ENCODE assay signal across 1 cellular context in the genomic region with DNA sequence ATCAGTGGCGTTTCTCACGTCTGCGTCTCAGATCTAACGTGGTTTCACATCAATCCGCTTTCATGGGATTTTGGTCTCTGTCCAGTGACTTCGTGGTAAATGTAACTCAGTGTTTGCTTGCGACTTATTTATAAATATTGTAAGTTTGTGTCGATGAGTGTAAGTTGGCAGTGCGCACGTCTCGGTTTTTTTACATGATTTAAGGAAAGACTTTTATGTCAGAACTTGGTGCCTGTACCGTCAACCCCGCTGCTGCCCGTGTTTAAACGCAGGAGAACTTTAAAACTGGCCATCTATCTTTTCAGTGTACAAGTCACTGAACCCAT.
TF ChIP-seq lines count a peak whose summit lies in the region.

No MANE protein-coding gene starts in this region.

TF ChIP-seq in GM12878, 131 proteins besides CTCF, POLR2A, EP300 and RAD21:
- no peak for TF ChIP-seq HDGF (IDR thresholded peaks at IDR 0.05)
- TF ChIP-seq, protein P1, sequence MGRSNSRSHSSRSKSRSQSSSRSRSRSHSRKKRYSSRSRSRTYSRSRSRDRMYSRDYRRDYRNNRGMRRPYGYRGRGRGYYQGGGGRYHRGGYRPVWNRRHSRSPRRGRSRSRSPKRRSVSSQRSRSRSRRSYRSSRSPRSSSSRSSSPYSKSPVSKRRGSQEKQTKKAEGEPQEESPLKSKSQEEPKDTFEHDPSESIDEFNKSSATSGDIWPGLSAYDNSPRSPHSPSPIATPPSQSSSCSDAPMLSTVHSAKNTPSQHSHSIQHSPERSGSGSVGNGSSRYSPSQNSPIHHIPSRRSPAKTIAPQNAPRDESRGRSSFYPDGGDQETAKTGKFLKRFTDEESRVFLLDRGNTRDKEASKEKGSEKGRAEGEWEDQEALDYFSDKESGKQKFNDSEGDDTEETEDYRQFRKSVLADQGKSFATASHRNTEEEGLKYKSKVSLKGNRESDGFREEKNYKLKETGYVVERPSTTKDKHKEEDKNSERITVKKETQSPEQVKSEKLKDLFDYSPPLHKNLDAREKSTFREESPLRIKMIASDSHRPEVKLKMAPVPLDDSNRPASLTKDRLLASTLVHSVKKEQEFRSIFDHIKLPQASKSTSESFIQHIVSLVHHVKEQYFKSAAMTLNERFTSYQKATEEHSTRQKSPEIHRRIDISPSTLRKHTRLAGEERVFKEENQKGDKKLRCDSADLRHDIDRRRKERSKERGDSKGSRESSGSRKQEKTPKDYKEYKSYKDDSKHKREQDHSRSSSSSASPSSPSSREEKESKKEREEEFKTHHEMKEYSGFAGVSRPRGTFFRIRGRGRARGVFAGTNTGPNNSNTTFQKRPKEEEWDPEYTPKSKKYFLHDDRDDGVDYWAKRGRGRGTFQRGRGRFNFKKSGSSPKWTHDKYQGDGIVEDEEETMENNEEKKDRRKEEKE (IDR thresholded peaks at IDR 0.05) = no peak
- no peak for TF ChIP-seq NFXL1 (IDR thresholded peaks at IDR 0.05; ENCODE audit: borderline replicate concordance)
- TF ChIP-seq RUNX3 (IDR thresholded peaks at IDR 0.05; ENCODE audit: low read length) = no peak
- TF ChIP-seq MTA3 (IDR thresholded peaks at IDR 0.05; ENCODE audit: borderline replicate concordance, low read length) = no peak
- TF ChIP-seq TCF12 (IDR thresholded peaks at IDR 0.05; ENCODE audit: low read depth, low read length) = no peak
- TF ChIP-seq, protein P2, sequence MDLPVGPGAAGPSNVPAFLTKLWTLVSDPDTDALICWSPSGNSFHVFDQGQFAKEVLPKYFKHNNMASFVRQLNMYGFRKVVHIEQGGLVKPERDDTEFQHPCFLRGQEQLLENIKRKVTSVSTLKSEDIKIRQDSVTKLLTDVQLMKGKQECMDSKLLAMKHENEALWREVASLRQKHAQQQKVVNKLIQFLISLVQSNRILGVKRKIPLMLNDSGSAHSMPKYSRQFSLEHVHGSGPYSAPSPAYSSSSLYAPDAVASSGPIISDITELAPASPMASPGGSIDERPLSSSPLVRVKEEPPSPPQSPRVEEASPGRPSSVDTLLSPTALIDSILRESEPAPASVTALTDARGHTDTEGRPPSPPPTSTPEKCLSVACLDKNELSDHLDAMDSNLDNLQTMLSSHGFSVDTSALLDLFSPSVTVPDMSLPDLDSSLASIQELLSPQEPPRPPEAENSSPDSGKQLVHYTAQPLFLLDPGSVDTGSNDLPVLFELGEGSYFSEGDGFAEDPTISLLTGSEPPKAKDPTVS (IDR thresholded peaks at IDR 0.05; ENCODE audit: low read depth, low read length) = no peak
- no peak for TF ChIP-seq YBX1 (IDR thresholded peaks at IDR 0.05)
- TF ChIP-seq TCF3 (IDR thresholded peaks at IDR 0.05; ENCODE audit: borderline replicate concordance, insufficient read depth, low read depth, low read length) = no peak
- no peak for TF ChIP-seq POU2F2 (IDR thresholded peaks at IDR 0.05; ENCODE audit: borderline replicate concordance, low read depth, low read length)
- TF ChIP-seq, protein P3, sequence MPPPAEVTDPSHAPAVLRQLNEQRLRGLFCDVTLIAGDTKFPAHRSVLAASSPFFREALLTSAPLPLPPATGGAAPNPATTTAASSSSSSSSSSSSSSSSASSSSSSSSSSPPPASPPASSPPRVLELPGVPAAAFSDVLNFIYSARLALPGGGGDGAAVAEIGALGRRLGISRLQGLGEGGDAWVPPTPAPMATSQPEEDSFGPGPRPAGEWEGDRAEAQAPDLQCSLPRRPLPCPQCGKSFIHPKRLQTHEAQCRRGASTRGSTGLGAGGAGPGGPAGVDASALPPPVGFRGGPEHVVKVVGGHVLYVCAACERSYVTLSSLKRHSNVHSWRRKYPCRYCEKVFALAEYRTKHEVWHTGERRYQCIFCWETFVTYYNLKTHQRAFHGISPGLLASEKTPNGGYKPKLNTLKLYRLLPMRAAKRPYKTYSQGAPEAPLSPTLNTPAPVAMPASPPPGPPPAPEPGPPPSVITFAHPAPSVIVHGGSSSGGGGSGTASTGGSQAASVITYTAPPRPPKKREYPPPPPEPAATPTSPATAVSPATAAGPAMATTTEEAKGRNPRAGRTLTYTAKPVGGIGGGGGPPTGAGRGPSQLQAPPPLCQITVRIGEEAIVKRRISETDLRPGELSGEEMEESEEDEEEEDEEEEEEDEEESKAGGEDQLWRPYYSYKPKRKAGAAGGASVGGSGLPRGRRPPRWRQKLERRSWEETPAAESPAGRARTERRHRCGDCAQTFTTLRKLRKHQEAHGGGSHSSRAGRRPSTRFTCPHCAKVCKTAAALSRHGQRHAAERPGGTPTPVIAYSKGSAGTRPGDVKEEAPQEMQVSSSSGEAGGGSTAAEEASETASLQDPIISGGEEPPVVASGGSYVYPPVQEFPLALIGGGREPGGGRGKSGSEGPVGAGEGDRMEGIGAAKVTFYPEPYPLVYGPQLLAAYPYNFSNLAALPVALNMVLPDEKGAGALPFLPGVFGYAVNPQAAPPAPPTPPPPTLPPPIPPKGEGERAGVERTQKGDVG (CRISPR knock-in tag; IDR thresholded peaks at IDR 0.05) = no peak
